9 cellular contexts compared by ENCODE assay signal in genomic region chr2:112542123-112542973, GRCh38. TPM values are rescaled to one million over a fixed set of nuclear protein-coding genes. Genes with fewer than 3 reads are reported as not detected.
A peak's percentile ranks its signal among the peaks of the same experiment; 100 is the strongest.
DNase-seq lines count a peak whose midpoint lies in the region; ATAC-seq and FAIRE-seq lines count a peak whose summit lies in the region.
"Had no signal": no experiment of that assay in that cellular context is flagged by ENCODE, and none has a peak within 500 bp of the region (broad histone marks: within the 10 kb centered on the region; RNA-seq: fewer than 3 reads in every experiment).

POLR1B (plus strand) TSS chr2:112542465; CDS start chr2:112542495, 30 bp downstream.

- no peaks in the 10 kb centered on the region for H3K27me3 Mint-ChIP-seq in activated CD4-positive, alpha-beta T cell treated with anti-CD3 and anti-CD28 coated beads, Interleukin-2, amount 10 ng/mL, durations not matched to agents 24 days and 14 days

- peaks cover 27 to 51% (median 36%) of the 10 kb centered on the region in 10 experiments for H3K4me1 ChIP-seq in BLaER1 treated with 17β-estradiol and CSF1 and Interleukin-3, amounts not matched to agents 10 nM and 100 nM

- H4K20me1 ChIP-seq in BLaER1 treated with 17β-estradiol and CSF1 and Interleukin-3, amounts not matched to agents 10 nM and 100 nM, result peaks cover 0 to 46% (median 35%) of the 10 kb centered on the region in 11 experiments; a peak in 14 of 22 replicates

- H3K9ac ChIP-seq in BLaER1 treated with 17β-estradiol and CSF1 and Interleukin-3, amounts not matched to agents 10 nM and 100 nM, result peak within 1 kb of the TSS; percentile 82 to 96 (median 91)

- no peak within 1 kb of the TSS for H3K4me3 Mint-ChIP-seq in activated CD4-positive, alpha-beta T cell treated with anti-CD3 and anti-CD28 coated beads, Interleukin-2, amount 10 ng/mL, durations not matched to agents 24 days and 14 days
- H3K4me3 Mint-ChIP-seq: nephron had no signal

- DNase-seq in GM19239 (ENCODE audit: insufficient read length, low spot score) (peak; percentile 66), NCI-H510A treated with DMSO at 0.1 percent for 48 hours (lab: John Stamatoyannopoulos, UW) (peak; percentile 86), dedifferentiated amniotic fluid mesenchymal stem cell (ENCODE audit: extremely low spot score) (peak; percentile 60), left lobe of liver (ENCODE audit: low spot score) (peak; percentile 91)
- peak; percentile 94 for DNase-seq in activated CD4-positive, alpha-beta T cell treated with anti-CD3 and anti-CD28 coated beads, Interleukin-2, amount 10 ng/mL, durations not matched to agents 24 days and 14 days
- peak; percentile 66 for DNase-seq in stimulated activated CD4-positive, alpha-beta T cell treated with anti-CD3 and anti-CD28 coated beads, Interleukin-2, amount 100 ng/mL, for 4 hours (ENCODE audit: low read depth)

- H3K36me3 Mint-ChIP-seq in activated CD4-positive, alpha-beta T cell treated with anti-CD3 and anti-CD28 coated beads, Interleukin-2, amount 10 ng/mL, durations not matched to agents 24 days and 14 days (ENCODE audit: low read depth), result peaks cover 12% of the 10 kb centered on the region

- peak within 1 kb of the TSS; percentile 83 to 99 (median 90) for H3K4me2 ChIP-seq in BLaER1 treated with 17β-estradiol and CSF1 and Interleukin-3, amounts not matched to agents 10 nM and 100 nM

- H3K4me1 Mint-ChIP-seq in activated CD4-positive, alpha-beta T cell treated with anti-CD3 and anti-CD28 coated beads, Interleukin-2, amount 10 ng/mL, durations not matched to agents 24 days and 14 days, result peaks cover 9% of the 10 kb centered on the region

- H3K9me3 ChIP-seq in BLaER1 treated with 17β-estradiol and CSF1 and Interleukin-3, amounts not matched to agents 10 nM and 100 nM (replicated peaks in 1 of 11), result no peaks in the 10 kb centered on the region

- ATAC-seq in HG03439 (IDR thresholded peaks at IDR 0.05; ENCODE audit: unreplicated experiment) (peak; percentile 82), left lobe of liver (peak; percentile 94)

- no peaks in the 10 kb centered on the region for H3K27me3 ChIP-seq in BLaER1 treated with 17β-estradiol and CSF1 and Interleukin-3, amounts not matched to agents 10 nM and 100 nM

- H3K27ac Mint-ChIP-seq in activated CD4-positive, alpha-beta T cell treated with anti-CD3 and anti-CD28 coated beads, Interleukin-2, amount 10 ng/mL, durations not matched to agents 24 days and 14 days, result no peak within 1 kb of the TSS
- H3K27ac Mint-ChIP-seq: nephron had no signal

- H3K9me3 Mint-ChIP-seq in activated CD4-positive, alpha-beta T cell treated with anti-CD3 and anti-CD28 coated beads, Interleukin-2, amount 10 ng/mL, durations not matched to agents 24 days and 14 days, result no peaks in the 10 kb centered on the region
- H3K9me3 Mint-ChIP-seq: nephron had no signal

- H3K36me3 ChIP-seq in BLaER1 treated with 17β-estradiol and CSF1 and Interleukin-3, amounts not matched to agents 10 nM and 100 nM, result peaks cover 15 to 24% (median 20%) of the 10 kb centered on the region in 11 experiments

- FAIRE-seq in GM19239 (lab: Jason Lieb, UNC), result peak; percentile 94

- peak within 1 kb of the TSS; percentile 74 to 96 (median 86) for H3K4me3 ChIP-seq in BLaER1 treated with 17β-estradiol and CSF1 and Interleukin-3, amounts not matched to agents 10 nM and 100 nM

- peak within 1 kb of the TSS; percentile 88 to 98 (median 92) for H3K27ac ChIP-seq in BLaER1 treated with 17β-estradiol and CSF1 and Interleukin-3, amounts not matched to agents 10 nM and 100 nM

- intact Hi-C loops in activated CD4-positive, alpha-beta T cell treated with anti-CD3 and anti-CD28 coated beads, Interleukin-2, amount 10 ng/mL, durations not matched to agents 24 days and 14 days (cut with micrococcal nuclease), result loop anchor here (1.0 to 10.0 kb wide), 4 partner anchors 42 to 288 kb away; partner anchors contain the start of genes CHCHD5, ZC3H6 and ZC3H8

RNA-seq across cellular contexts. Expression of gene POLR1B, which starts in this region (rescaled TPM):
- 71.9 and 84.5 TPM in 2 replicates for total RNA-seq in activated CD4-positive, alpha-beta T cell treated with anti-CD3 and anti-CD28 coated beads, Interleukin-2, amount 10 ng/mL, durations not matched to agents 24 days and 14 days
- 16.2 TPM for total RNA-seq in left lobe of liver

Comparison
In these comparisons a context has a peak if more than half of its experiments do, and no peak if none do; other contexts are left out.
1. Peak in every context shown above with its lines: DNase-seq, ATAC-seq, H3K4me3 ChIP-seq and H3K27ac ChIP-seq.